ENCODE assay signal across 8 cellular contexts in genomic region chr4:150779707-150780106, GRCh38.
"Had no signal": no experiment of that assay in that cellular context is flagged by ENCODE, and none has a peak within 500 bp of the region (broad histone marks: within the 10 kb centered on the region; RNA-seq: fewer than 3 reads in every experiment).

No MANE protein-coding gene starts in this region.

- H3K4me3 ChIP-seq: K562 had no signal

- H3K9ac ChIP-seq: KMS-11 had no signal

- H3K27ac ChIP-seq: HL-60, KMS-11 had no signal

- DNase-seq: IMR-90, KBM-7, KG1 had no signal

- ATAC-seq: HepG2, K562 had no signal

- FAIRE-seq: HepG2, HTR-8/SVneo, K562 had no signal
